ENCODE assay signal across 24 cellular contexts in genomic region chr10:28763471-28763870, GRCh38.
"Had no signal": no experiment of that assay in that cellular context is flagged by ENCODE, and none has a peak within 500 bp of the region (broad histone marks: within the 10 kb centered on the region; RNA-seq: fewer than 3 reads in every experiment).

No MANE protein-coding gene starts in this region.

- H3K27ac Mint-ChIP-seq: activated naive CD8-positive, alpha-beta T cell treated with anti-CD3 and anti-CD28 coated beads, Interleukin-2, amount 10 ng/mL, durations not matched to agents 7 days and 5 days; activated T-helper 1 cell treated with anti-CD3 and anti-CD28 coated beads, Interleukin-12 subunit alpha, Interleukin-12 subunit beta, Interleukin-2, Interleukin-4 antibody, amounts not matched to agents 30 ng/mL and 10 ng/mL and 1 ng/mL, durations not matched to agents 14 hours and 24 hours and 36 hours; immature natural killer cell; memory B cell; natural killer cell treated with Interleukin-12 subunit alpha and Interleukin-12 subunit beta and Interleukin-15 and Interleukin-18, amount 100 ng/mL, for 72 hours; progenitor cell of endocrine pancreas; stimulated activated naive CD8-positive, alpha-beta T cell treated with anti-CD3 and anti-CD28 coated beads, Interleukin-15, Interleukin-2, amounts not matched to agents 100 ng/mL and 50 ng/mL, for 24 hours had no signal

- H3K9me3 ChIP-seq: gastroesophageal sphincter, heart right ventricle, suprapubic skin, transverse colon, uterus had no signal

- DNase-seq: activated CD4-positive, alpha-beta T cell treated with anti-CD3 and anti-CD28 coated beads for 1 hour; activated CD4-positive, alpha-beta T cell treated with anti-CD3 and anti-CD28 coated beads, Interleukin-2, amount 50 U/mL, for 48 hours; activated naive CD4-positive, alpha-beta T cell; activated naive CD8-positive, alpha-beta T cell treated with anti-CD3 and anti-CD28 coated beads, Interleukin-2, amount 10 ng/mL, durations not matched to agents 7 days and 5 days; activated T-cell treated with anti-CD3 and anti-CD28 coated beads for 4 hours; amygdala; brain microvascular endothelial cell; central memory CD4-positive, alpha-beta T cell; heart right ventricle; immature natural killer cell; kidney glomerular epithelial cell; right cardiac atrium; T1000; transverse colon; uterus had no signal

- H3K27ac ChIP-seq: brain microvascular endothelial cell, coronary artery, gastroesophageal sphincter, heart right ventricle, skin epidermis, suprapubic skin, transverse colon, uterus had no signal

- H3K9me3 Mint-ChIP-seq: activated naive CD8-positive, alpha-beta T cell treated with anti-CD3 and anti-CD28 coated beads, Interleukin-2, amount 10 ng/mL, durations not matched to agents 7 days and 5 days; activated T-helper 1 cell treated with anti-CD3 and anti-CD28 coated beads, Interleukin-12 subunit alpha, Interleukin-12 subunit beta, Interleukin-2, Interleukin-4 antibody, amounts not matched to agents 30 ng/mL and 10 ng/mL and 1 ng/mL, durations not matched to agents 14 hours and 24 hours and 36 hours; memory B cell; natural killer cell treated with Interleukin-12 subunit alpha and Interleukin-12 subunit beta and Interleukin-15 and Interleukin-18, amount 100 ng/mL, for 72 hours; stimulated activated naive CD8-positive, alpha-beta T cell treated with anti-CD3 and anti-CD28 coated beads, Interleukin-15, Interleukin-2, amounts not matched to agents 100 ng/mL and 50 ng/mL, for 24 hours had no signal

- H3K27me3 Mint-ChIP-seq: memory B cell, progenitor cell of endocrine pancreas had no signal

- H3K4me1 ChIP-seq: gastroesophageal sphincter, heart right ventricle, suprapubic skin, transverse colon had no signal

- H3K27me3 ChIP-seq: brain microvascular endothelial cell, heart right ventricle, transverse colon, uterus had no signal

- H3K4me3 ChIP-seq: coronary artery, gastroesophageal sphincter, heart right ventricle, skin epidermis, suprapubic skin, transverse colon, uterus had no signal

- H3K4me3 Mint-ChIP-seq: activated naive CD8-positive, alpha-beta T cell treated with anti-CD3 and anti-CD28 coated beads, Interleukin-2, amount 10 ng/mL, durations not matched to agents 7 days and 5 days; activated T-helper 1 cell treated with anti-CD3 and anti-CD28 coated beads, Interleukin-12 subunit alpha, Interleukin-12 subunit beta, Interleukin-2, Interleukin-4 antibody, amounts not matched to agents 30 ng/mL and 10 ng/mL and 1 ng/mL, durations not matched to agents 14 hours and 24 hours and 36 hours; immature natural killer cell; memory B cell; natural killer cell treated with Interleukin-12 subunit alpha and Interleukin-12 subunit beta and Interleukin-15 and Interleukin-18, amount 100 ng/mL, for 72 hours; stimulated activated naive CD8-positive, alpha-beta T cell treated with anti-CD3 and anti-CD28 coated beads, Interleukin-15, Interleukin-2, amounts not matched to agents 100 ng/mL and 50 ng/mL, for 24 hours had no signal

- H3K36me3 ChIP-seq: brain microvascular endothelial cell, gastroesophageal sphincter, heart right ventricle, suprapubic skin, transverse colon, uterus had no signal

- H3K4me1 Mint-ChIP-seq: activated naive CD8-positive, alpha-beta T cell treated with anti-CD3 and anti-CD28 coated beads, Interleukin-2, amount 10 ng/mL, durations not matched to agents 7 days and 5 days; immature natural killer cell; memory B cell had no signal

- H3K36me3 Mint-ChIP-seq: activated naive CD8-positive, alpha-beta T cell treated with anti-CD3 and anti-CD28 coated beads, Interleukin-2, amount 10 ng/mL, durations not matched to agents 7 days and 5 days; immature natural killer cell; memory B cell; natural killer cell treated with Interleukin-12 subunit alpha and Interleukin-12 subunit beta and Interleukin-15 and Interleukin-18, amount 100 ng/mL, for 72 hours had no signal

- ATAC-seq: gastroesophageal sphincter; heart right ventricle; natural killer cell treated with Interleukin-12 subunit alpha and Interleukin-12 subunit beta and Interleukin-15 and Interleukin-18, amount 100 ng/mL, for 72 hours; right cardiac atrium had no signal
